ENCODE assay signal across 20 cellular contexts in the genomic region with DNA sequence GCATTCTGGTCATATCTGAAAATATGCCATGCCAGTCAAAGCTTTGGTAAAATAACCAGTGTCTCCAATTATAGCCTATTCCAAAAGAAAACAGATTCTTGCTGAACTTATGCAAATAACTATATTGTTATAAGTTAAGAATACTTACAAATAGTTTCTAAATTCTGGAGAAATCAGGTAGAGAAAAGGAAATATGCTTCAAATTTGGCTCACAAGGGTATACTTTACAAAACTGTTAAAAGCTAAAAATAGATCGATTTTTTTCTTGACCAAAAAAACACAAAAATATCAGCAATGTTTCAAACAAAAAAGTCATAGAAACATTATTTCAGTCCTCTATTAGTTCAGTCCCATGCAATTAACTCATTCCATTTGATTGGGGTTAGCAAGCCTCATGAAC.
"Had no signal": no experiment of that assay in that cellular context is flagged by ENCODE, and none has a peak within 500 bp of the region (broad histone marks: within the 10 kb centered on the region; RNA-seq: fewer than 3 reads in every experiment).

No MANE protein-coding gene starts in this region.

- H3K36me3 ChIP-seq: gastroesophageal sphincter, heart left ventricle, left lung, lower lobe of right lung had no signal

- H3K27me3 Mint-ChIP-seq: naive B cell had no signal

- H3K27ac Mint-ChIP-seq: mesothelial cell of epicardium, naive B cell had no signal

- H3K9me3 ChIP-seq: gastroesophageal sphincter, lower lobe of right lung had no signal

- H3K27ac ChIP-seq: coronary artery, dorsolateral prefrontal cortex, epithelial cell of prostate, foreskin keratinocyte, heart left ventricle, left lung, lower lobe of right lung had no signal

- H3K4me3 Mint-ChIP-seq: mesothelial cell of epicardium, naive B cell had no signal

- DNase-seq: dermis blood vessel endothelial cell; dorsolateral prefrontal cortex; effector CD4-positive, alpha-beta T cell; effector memory CD4-positive, alpha-beta T cell; erythroblast; heart left ventricle; hippocampal formation; left cardiac atrium; left lung; left ventricle myocardium superior; lower lobe of right lung; mesenchymal stem cell; mucosa of descending colon; naive B cell had no signal

- H3K4me1 ChIP-seq: foreskin keratinocyte had no signal

- ATAC-seq: esophagus mucosa, foreskin keratinocyte, heart left ventricle, left cardiac atrium, left lung, left ventricle myocardium superior, lower lobe of right lung, mucosa of descending colon had no signal

- H3K27me3 ChIP-seq: dorsolateral prefrontal cortex, foreskin keratinocyte, gastroesophageal sphincter, heart left ventricle, left lung had no signal

- H3K4me1 Mint-ChIP-seq: naive B cell had no signal

- H3K4me3 ChIP-seq: coronary artery, dorsolateral prefrontal cortex, gastroesophageal sphincter, heart left ventricle, left lung, lower lobe of right lung, mucosa of descending colon had no signal
